Comparison of ENCODE assay signal across 22 cellular contexts in genomic region chr12:86710110-86710509, GRCh38.
"Had no signal": no experiment of that assay in that cellular context is flagged by ENCODE, and none has a peak within 500 bp of the region (broad histone marks: within the 10 kb centered on the region; RNA-seq: fewer than 3 reads in every experiment).

No MANE protein-coding gene starts in this region.

- H3K4me1 Mint-ChIP-seq: activated naive CD4-positive, alpha-beta T cell treated with anti-CD3 and anti-CD28 coated beads, Interleukin-2, amount 10 ng/mL, durations not matched to agents 7 days and 5 days; activated naive CD8-positive, alpha-beta T cell treated with anti-CD3 and anti-CD28 coated beads, Interleukin-2, amount 50 U/mL, for 24 hours; T-helper 17 cell had no signal

- ATAC-seq: activated naive CD8-positive, alpha-beta T cell treated with anti-CD3 and anti-CD28 coated beads, Interleukin-2, amount 50 U/mL, for 24 hours; gastroesophageal sphincter; lower lobe of right lung; natural killer cell treated with Interleukin-12 subunit alpha and Interleukin-12 subunit beta and Interleukin-15 and Interleukin-18, amount 100 ng/mL, for 72 hours; T-helper 17 cell had no signal

- H3K4me3 ChIP-seq: esophagus squamous epithelium, gastroesophageal sphincter, lower lobe of right lung, thyroid gland had no signal

- H3K36me3 ChIP-seq: esophagus squamous epithelium, gastroesophageal sphincter, lower lobe of right lung, thyroid gland, WERI-Rb-1 had no signal

- H3K27me3 Mint-ChIP-seq: activated naive CD4-positive, alpha-beta T cell treated with anti-CD3 and anti-CD28 coated beads, Interleukin-2, amount 10 ng/mL, durations not matched to agents 7 days and 5 days; activated naive CD8-positive, alpha-beta T cell treated with anti-CD3 and anti-CD28 coated beads, Interleukin-2, amount 50 U/mL, for 24 hours; dendritic cell treated with granulocyte-macrophage colony-stimulating factor and Interleukin-4, amounts not matched to agents 40 ng/mL and 50 ng/mL, for 4 days; natural killer cell treated with Interleukin-12 subunit alpha and Interleukin-12 subunit beta and Interleukin-15 and Interleukin-18, amount 100 ng/mL, for 72 hours; T-helper 17 cell had no signal

- DNase-seq: activated CD4-positive, alpha-beta T cell treated with anti-CD3 and anti-CD28 coated beads for 1 hour; activated CD8-positive, alpha-beta memory T cell treated with anti-CD3 and anti-CD28 coated beads for 24 hours; activated CD8-positive, alpha-beta memory T cell treated with anti-CD3 and anti-CD28 coated beads, Interleukin-2, amount 50 U/mL, for 48 hours; activated effector memory CD4-positive, alpha-beta T cell treated with Interleukin-2 at 50 U/mL for 16 hours; activated naive CD4-positive, alpha-beta T cell treated with anti-CD3 and anti-CD28 coated beads, Interleukin-2, amount 10 ng/mL, durations not matched to agents 7 days and 5 days; activated naive CD8-positive, alpha-beta T cell treated with anti-CD3 and anti-CD28 coated beads, Interleukin-2, amount 50 U/mL, for 24 hours; activated T-cell treated with anti-CD3 and anti-CD28 coated beads, Interleukin-2, amount 50 U/mL, for 48 hours; aorta; effector CD8-positive, alpha-beta T cell; esophagus squamous epithelium; lower lobe of right lung; stimulated activated CD4-positive, alpha-beta T cell treated with anti-CD3 and anti-CD28 coated beads, Interleukin-12 subunit alpha, Interleukin-12 subunit beta, amount 100 ng/mL, for 4 hours; stimulated activated CD4-positive, alpha-beta T cell treated with anti-CD3 and anti-CD28 coated beads, Interleukin-1b, Interleukin-23, amount 100 ng/mL, for 48 hours; stimulated activated CD8-positive, alpha-beta memory T cell treated with anti-CD3 and anti-CD28 coated beads, Interleukin-4, amount 100 ng/mL, for 48 hours; stimulated activated naive CD4-positive, alpha-beta T cell; T-helper 17 cell; thyroid gland; WERI-Rb-1 had no signal

- H3K4me1 ChIP-seq: gastroesophageal sphincter, lower lobe of right lung, thyroid gland had no signal

- H3K27ac ChIP-seq: esophagus squamous epithelium, gastroesophageal sphincter, lower lobe of right lung, thyroid gland, WERI-Rb-1 had no signal

- H3K36me3 Mint-ChIP-seq: activated naive CD4-positive, alpha-beta T cell treated with anti-CD3 and anti-CD28 coated beads, Interleukin-2, amount 10 ng/mL, durations not matched to agents 7 days and 5 days; natural killer cell treated with Interleukin-12 subunit alpha and Interleukin-12 subunit beta and Interleukin-15 and Interleukin-18, amount 100 ng/mL, for 72 hours had no signal

- H3K27me3 ChIP-seq: esophagus squamous epithelium, gastroesophageal sphincter, thyroid gland had no signal

- H3K9me3 ChIP-seq: gastroesophageal sphincter, thyroid gland had no signal

- H3K4me3 Mint-ChIP-seq: activated naive CD4-positive, alpha-beta T cell treated with anti-CD3 and anti-CD28 coated beads, Interleukin-2, amount 10 ng/mL, durations not matched to agents 7 days and 5 days; activated naive CD8-positive, alpha-beta T cell treated with anti-CD3 and anti-CD28 coated beads, Interleukin-2, amount 50 U/mL, for 24 hours; dendritic cell treated with granulocyte-macrophage colony-stimulating factor and Interleukin-4, amounts not matched to agents 40 ng/mL and 50 ng/mL, for 4 days; mesothelial cell of epicardium; natural killer cell treated with Interleukin-12 subunit alpha and Interleukin-12 subunit beta and Interleukin-15 and Interleukin-18, amount 100 ng/mL, for 72 hours; T-helper 17 cell had no signal

- H3K27ac Mint-ChIP-seq: activated naive CD4-positive, alpha-beta T cell treated with anti-CD3 and anti-CD28 coated beads, Interleukin-2, amount 10 ng/mL, durations not matched to agents 7 days and 5 days; activated naive CD8-positive, alpha-beta T cell treated with anti-CD3 and anti-CD28 coated beads, Interleukin-2, amount 50 U/mL, for 24 hours; dendritic cell treated with granulocyte-macrophage colony-stimulating factor and Interleukin-4, amounts not matched to agents 40 ng/mL and 50 ng/mL, for 4 days; mesothelial cell of epicardium; natural killer cell treated with Interleukin-12 subunit alpha and Interleukin-12 subunit beta and Interleukin-15 and Interleukin-18, amount 100 ng/mL, for 72 hours; T-helper 17 cell had no signal
